ENCODE assay signal across 28 cellular contexts in the genomic region with DNA sequence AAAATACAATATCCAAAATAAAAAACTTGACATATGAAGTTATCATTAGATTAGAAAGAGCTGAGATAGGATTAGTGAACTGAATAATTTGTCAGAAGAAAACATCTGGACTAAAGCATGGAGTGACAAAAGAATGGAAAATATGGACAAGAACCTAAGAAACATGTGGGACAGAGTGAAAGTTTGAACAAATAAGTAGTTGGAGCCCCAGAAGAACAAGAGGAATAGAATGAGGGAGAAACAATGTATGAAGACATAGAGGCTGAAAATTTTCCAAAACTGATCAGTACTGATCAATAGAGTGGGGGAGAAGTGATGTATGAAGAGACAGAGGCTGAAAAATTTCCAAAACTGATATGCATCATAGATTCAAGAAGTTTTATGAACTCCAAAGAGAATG.
"Had no signal": no experiment of that assay in that cellular context is flagged by ENCODE, and none has a peak within 500 bp of the region (broad histone marks: within the 10 kb centered on the region; RNA-seq: fewer than 3 reads in every experiment).

No MANE protein-coding gene starts in this region.

- H3K4me3 Mint-ChIP-seq: dendritic cell treated with granulocyte-macrophage colony-stimulating factor and Interleukin-4, amounts not matched to agents 40 ng/mL and 50 ng/mL, for 4 days; endodermal cell had no signal

- H3K27ac Mint-ChIP-seq: dendritic cell treated with granulocyte-macrophage colony-stimulating factor and Interleukin-4, amounts not matched to agents 40 ng/mL and 50 ng/mL, for 4 days; effector memory CD8-positive, alpha-beta T cell; endodermal cell had no signal

- ATAC-seq: effector memory CD8-positive, alpha-beta T cell; esophagus mucosa; foreskin keratinocyte; gastrocnemius medialis; gastroesophageal sphincter; heart left ventricle; heart right ventricle had no signal

- DNase-seq: colonic mucosa; cortex of kidney; dorsolateral prefrontal cortex; effector CD4-positive, alpha-beta T cell; effector CD8-positive, alpha-beta T cell; effector memory CD4-positive, alpha-beta T cell; effector memory CD8-positive, alpha-beta T cell; endodermal cell; erythroblast; esophagus squamous epithelium; foreskin fibroblast; foreskin keratinocyte; foreskin melanocyte; gastrocnemius medialis; glutamatergic neuron; head of caudate nucleus; heart left ventricle; heart right ventricle had no signal

- H3K27me3 ChIP-seq: colonic mucosa, esophagus muscularis mucosa, foreskin keratinocyte, gastrocnemius medialis, gastroesophageal sphincter had no signal

- H3K36me3 ChIP-seq: colonic mucosa, esophagus muscularis mucosa, esophagus squamous epithelium, gastrocnemius medialis, gastroesophageal sphincter, heart left ventricle, heart right ventricle had no signal

- H3K4me3 ChIP-seq: colonic mucosa, coronary artery, dorsolateral prefrontal cortex, esophagus muscularis mucosa, esophagus squamous epithelium, gastrocnemius medialis, gastroesophageal sphincter, heart left ventricle, heart right ventricle had no signal

- FAIRE-seq: colon, endometrium, endothelial cell of umbilical vein, frontal cortex had no signal

- H3K27ac ChIP-seq: colonic mucosa, coronary artery, dorsolateral prefrontal cortex, epithelial cell of prostate, esophagus muscularis mucosa, esophagus squamous epithelium, foreskin keratinocyte, gastrocnemius medialis, gastroesophageal sphincter, heart left ventricle, heart right ventricle had no signal

- H3K9me3 Mint-ChIP-seq: effector memory CD8-positive, alpha-beta T cell; endodermal cell had no signal

- H3K9me3 ChIP-seq: colonic mucosa, esophagus muscularis mucosa, esophagus squamous epithelium, gastrocnemius medialis had no signal

- H3K27me3 Mint-ChIP-seq: dendritic cell treated with granulocyte-macrophage colony-stimulating factor and Interleukin-4, amounts not matched to agents 40 ng/mL and 50 ng/mL, for 4 days had no signal

- H3K4me1 ChIP-seq: colonic mucosa, esophagus muscularis mucosa, esophagus squamous epithelium, foreskin keratinocyte, gastrocnemius medialis, gastroesophageal sphincter, heart left ventricle, heart right ventricle had no signal
